ENCODE assay signal across 11 cellular contexts in the genomic region with DNA sequence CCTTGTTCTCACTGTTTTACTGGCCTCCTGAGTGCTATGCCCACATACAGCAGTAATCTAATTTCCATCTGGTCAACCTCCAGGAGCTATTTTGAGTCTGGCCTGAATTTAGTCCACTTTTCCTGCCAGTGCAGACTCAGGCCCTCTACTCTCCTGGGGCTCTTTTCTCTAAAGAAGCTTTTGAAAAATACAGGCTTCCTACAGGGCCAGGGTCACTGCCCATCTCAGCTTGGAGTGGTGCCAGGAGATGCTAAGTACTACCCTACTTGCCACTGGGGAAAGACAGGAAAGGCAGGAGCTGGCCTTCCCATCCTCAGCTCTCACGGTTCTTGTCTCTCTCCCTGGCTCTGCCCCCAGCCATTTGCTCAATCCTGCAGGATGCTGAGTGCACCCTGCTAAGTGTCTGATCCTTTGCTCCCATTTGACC.
A peak's percentile ranks its signal among the peaks of the same experiment; 100 is the strongest.
DNase-seq lines count a peak whose midpoint lies in the region; ATAC-seq, FAIRE-seq and TF ChIP-seq lines count a peak whose summit lies in the region.
"Had no signal": no experiment of that assay in that cellular context is flagged by ENCODE, and none has a peak within 500 bp of the region (broad histone marks: within the 10 kb centered on the region; RNA-seq: fewer than 3 reads in every experiment).

No MANE protein-coding gene starts in this region.

- H3K4me1 Mint-ChIP-seq in activated T-helper 1 cell treated with anti-CD3 and anti-CD28 coated beads, Interleukin-12 subunit alpha, Interleukin-12 subunit beta, Interleukin-2, Interleukin-4 antibody, amounts not matched to agents 30 ng/mL and 10 ng/mL and 1 ng/mL, durations not matched to agents 14 hours and 24 hours and 36 hours (ENCODE audit: low read depth) = peaks cover 48% of the 10 kb centered on the region

- no peaks in the 10 kb centered on the region for H3K36me3 ChIP-seq in rectal smooth muscle tissue (ENCODE audit: control insufficient read depth, insufficient read depth, low read length)
- H3K36me3 ChIP-seq: brain microvascular endothelial cell had no signal

- peaks cover 37% of the 10 kb centered on the region for H3K4me1 ChIP-seq in rectal smooth muscle tissue (ENCODE audit: control insufficient read depth, insufficient read depth, low read length)

- FAIRE-seq in GM12891 (lab: Jason Lieb, UNC) = no peak

- no peak overlapping the region for H3K4me3 ChIP-seq in rectal smooth muscle tissue (ENCODE audit: low read length)

- TF ChIP-seq POLR2A in GM12891 (IDR thresholded peaks at IDR 0.05; ENCODE audit: low read depth, low read length) = no peak

- no peaks in the 10 kb centered on the region for H3K27me3 ChIP-seq in rectal smooth muscle tissue (ENCODE audit: control insufficient read depth, insufficient read depth, low read length)
- H3K27me3 ChIP-seq: brain microvascular endothelial cell had no signal

- peak overlapping the region; percentile 84 for H3K27ac ChIP-seq in rectal smooth muscle tissue (ENCODE audit: low read depth, low read length)
- H3K27ac ChIP-seq: brain microvascular endothelial cell had no signal

- ATAC-seq in left cardiac atrium (peak; percentile 26 to 65), GM18907 (IDR thresholded peaks at IDR 0.05; ENCODE audit: unreplicated experiment) (no peak)

- peaks cover 7% of the 10 kb centered on the region for H3K27me3 Mint-ChIP-seq in activated T-helper 1 cell treated with anti-CD3 and anti-CD28 coated beads, Interleukin-12 subunit alpha, Interleukin-12 subunit beta, Interleukin-2, Interleukin-4 antibody, amounts not matched to agents 30 ng/mL and 10 ng/mL and 1 ng/mL, durations not matched to agents 14 hours and 24 hours and 36 hours (ENCODE audit: insufficient read depth)

- no peak overlapping the region for H3K9ac ChIP-seq in rectal smooth muscle tissue (ENCODE audit: low read length)

- H3K4me3 Mint-ChIP-seq in activated T-helper 1 cell treated with anti-CD3 and anti-CD28 coated beads, Interleukin-12 subunit alpha, Interleukin-12 subunit beta, Interleukin-2, Interleukin-4 antibody, amounts not matched to agents 30 ng/mL and 10 ng/mL and 1 ng/mL, durations not matched to agents 14 hours and 24 hours and 36 hours = no peak overlapping the region

- intact Hi-C loops in activated T-helper 1 cell treated with anti-CD3 and anti-CD28 coated beads, Interleukin-12 subunit alpha, Interleukin-12 subunit beta, Interleukin-2, Interleukin-4 antibody, amounts not matched to agents 30 ng/mL and 10 ng/mL and 1 ng/mL, durations not matched to agents 14 hours and 24 hours and 36 hours (cut with micrococcal nuclease) = no loop called here
- intact Hi-C loops in left cardiac atrium (cut with DNase I) = no loop called here

- no peaks in the 10 kb centered on the region for H3K36me3 Mint-ChIP-seq in activated T-helper 1 cell treated with anti-CD3 and anti-CD28 coated beads, Interleukin-12 subunit alpha, Interleukin-12 subunit beta, Interleukin-2, Interleukin-4 antibody, amounts not matched to agents 30 ng/mL and 10 ng/mL and 1 ng/mL, durations not matched to agents 14 hours and 24 hours and 36 hours (ENCODE audit: low read depth)

- DNase-seq in C1 segment of cervical spinal cord (lab: John Stamatoyannopoulos, UW) (peak in 9 of 14 donors; percentile 6 to 91 (median 19)), left cardiac atrium (no peak), NCI-H1436 treated with DMSO at 0.1 percent for 48 hours (lab: John Stamatoyannopoulos, UW) (no peak), GM12891 (ENCODE audit: insufficient read length, low spot score) (no peak)
- DNase-seq in activated T-helper 1 cell treated with anti-CD3 and anti-CD28 coated beads, Interleukin-12 subunit alpha, Interleukin-12 subunit beta, Interleukin-2, Interleukin-4 antibody, amounts not matched to agents 30 ng/mL and 10 ng/mL and 1 ng/mL, durations not matched to agents 14 hours and 24 hours and 36 hours (ENCODE audit: low spot score) = no peak
- DNase-seq in stimulated activated CD4-positive, alpha-beta T cell treated with anti-CD3 and anti-CD28 coated beads, Interleukin-12 subunit alpha, Interleukin-12 subunit beta, amount 100 ng/mL, for 4 hours = no peak
- DNase-seq: NCI-H526 treated with DMSO at 0.1 percent for 48 hours, T-helper 1 cell had no signal

- peaks cover 12% of the 10 kb centered on the region for H3K9me3 Mint-ChIP-seq in activated T-helper 1 cell treated with anti-CD3 and anti-CD28 coated beads, Interleukin-12 subunit alpha, Interleukin-12 subunit beta, Interleukin-2, Interleukin-4 antibody, amounts not matched to agents 30 ng/mL and 10 ng/mL and 1 ng/mL, durations not matched to agents 14 hours and 24 hours and 36 hours

- H3K27ac Mint-ChIP-seq in activated T-helper 1 cell treated with anti-CD3 and anti-CD28 coated beads, Interleukin-12 subunit alpha, Interleukin-12 subunit beta, Interleukin-2, Interleukin-4 antibody, amounts not matched to agents 30 ng/mL and 10 ng/mL and 1 ng/mL, durations not matched to agents 14 hours and 24 hours and 36 hours = peak overlapping the region; percentile 6

TF ChIP-seq in GM12891, 5 proteins besides CTCF, POLR2A, EP300 and RAD21:
- TF ChIP-seq TAF1 (IDR thresholded peaks at IDR 0.05; ENCODE audit: low read depth, low read length) = no peak
- no peak for TF ChIP-seq POU2F2 (IDR thresholded peaks at IDR 0.05; ENCODE audit: low read depth, low read length)
- TF ChIP-seq PAX5 (IDR thresholded peaks at IDR 0.05; ENCODE audit: insufficient read depth, low read length, severe bottlenecking) = no peak
- no peak for TF ChIP-seq SPI1 (IDR thresholded peaks at IDR 0.05; ENCODE audit: low read depth, low read length)
- TF ChIP-seq POLR2AphosphoS5 (IDR thresholded peaks at IDR 0.05; ENCODE audit: low read depth, low read length) = no peak
TF ChIP-seq in GM12891: peak in this region for 0.

Comparison
In these comparisons a context has a peak if more than half of its experiments do, and no peak if none do; other contexts are left out.
1. DNase-seq: peak in C1 segment of cervical spinal cord (9 of 14); none in activated T-helper 1 cell treated with anti-CD3 and anti-CD28 coated beads, Interleukin-12 subunit alpha, Interleukin-12 subunit beta, Interleukin-2, Interleukin-4 antibody, amounts not matched to agents 30 ng/mL and 10 ng/mL and 1 ng/mL, durations not matched to agents 14 hours and 24 hours and 36 hours (single experiment), left cardiac atrium (single experiment), NCI-H1436 treated with DMSO at 0.1 percent for 48 hours (single experiment), GM12891 (single experiment) and stimulated activated CD4-positive, alpha-beta T cell treated with anti-CD3 and anti-CD28 coated beads, Interleukin-12 subunit alpha, Interleukin-12 subunit beta, amount 100 ng/mL, for 4 hours (single experiment).